ENCODE assay signal across 8 cellular contexts in genomic region chr9:104746798-104747197, GRCh38. TPM values are rescaled to one million over a fixed set of nuclear protein-coding genes. Genes with fewer than 3 reads are reported as not detected.
DNase-seq lines count a peak whose midpoint lies in the region; ATAC-seq and TF ChIP-seq lines count a peak whose summit lies in the region.

No MANE protein-coding gene starts in this region.

- H3K4me3 ChIP-seq in H7 (ENCODE audit: insufficient read depth, low read depth, low read length) (peak overlapping the region; percentile 84), SK-N-MC (peak overlapping the region; percentile 95), fibroblast of mammary gland (ENCODE audit: control insufficient read depth, low read depth, low read length) (peak overlapping the region; percentile 83), skeletal muscle cell (ENCODE audit: low read depth, low read length) (peak overlapping the region; percentile 85)

- DNase-seq in H7 (no peak), SK-N-MC (ENCODE audit: low read depth, low spot score) (no peak), fibroblast of mammary gland (ENCODE audit: low read depth) (no peak), skeletal muscle cell (ENCODE audit: low read depth) (no peak), AML-193 (lab: John Stamatoyannopoulos, UW) (no peak), amniotic stem cell (lab: John Stamatoyannopoulos, UW) (no peak)

- ATAC-seq in GM19351 (IDR thresholded peaks at IDR 0.05; ENCODE audit: unreplicated experiment) (no peak), GM18873 (IDR thresholded peaks at IDR 0.05; ENCODE audit: low FRiP score, unreplicated experiment) (no peak)

- H3K9me3 ChIP-seq in SK-N-MC (ENCODE audit: low read depth, low read length) = no peaks in the 10 kb centered on the region

- no peaks in the 10 kb centered on the region for H3K36me3 ChIP-seq in H7 (replicated peaks; ENCODE audit: control insufficient read depth, insufficient read depth, low read length)
- H3K36me3 ChIP-seq in SK-N-MC (ENCODE audit: insufficient read depth, low read length) = 0 out of 2 replicates have a peak, but pooled peaks cover 8% of the 10 kb centered on the region

- no peaks in the 10 kb centered on the region for H3K27me3 ChIP-seq in H7 (ENCODE audit: control insufficient read depth, insufficient read depth, low read length)

- no peak overlapping the region for H3K27ac ChIP-seq in SK-N-MC

- no peak for TF ChIP-seq CTCF in fibroblast of mammary gland (conservative IDR thresholded peaks at IDR 0.05; ENCODE audit: control insufficient read depth, insufficient read depth, low read depth, low read length)

- H3K9ac ChIP-seq in SK-N-MC (ENCODE audit: insufficient read length) = peak overlapping the region; percentile 84

RNA-seq across cellular contexts. Expression of gene NIPSNAP3A, which starts 0.7 kb away (rescaled TPM):
- 19.0 and 20.4 TPM in 2 replicates for total RNA-seq in H7 (2014; rRNA removed; shearing (Covaris generic))

RNA-seq across cellular contexts. Expression of gene NIPSNAP3B, which starts 17.1 kb away (rescaled TPM):
- 0.59 and 0.81 TPM in 2 replicates for total RNA-seq in H7 (2014; rRNA removed; shearing (Covaris generic))

RNA-seq across cellular contexts. Expression of gene OR13D1, which starts 52.5 kb away (rescaled TPM):
- total RNA-seq in H7 (2014; rRNA removed; shearing (Covaris generic)) = not detected in 2 replicates
